ENCODE assay signal across 17 cellular contexts in genomic region chr1:153419436-153419793, GRCh38. TPM values are rescaled to one million over a fixed set of nuclear protein-coding genes. Genes with fewer than 3 reads are reported as not detected.
A peak's percentile ranks its signal among the peaks of the same experiment; 100 is the strongest.
DNase-seq lines count a peak whose midpoint lies in the region; ATAC-seq and TF ChIP-seq lines count a peak whose summit lies in the region.
"Not testable (repeated sequence)": the region's sequence is repeated elsewhere in the genome, so short reads cannot be mapped to it uniquely, and the experiment has no call there.
"Had no signal": no experiment of that assay in that cellular context is flagged by ENCODE, and none has a peak within 500 bp of the region (broad histone marks: within the 10 kb centered on the region; RNA-seq: fewer than 3 reads in every experiment).

No MANE protein-coding gene starts in this region.

- H4K8ac ChIP-seq in mesenchymal stem cell (ENCODE audit: low read length) = not testable (repeated sequence)

- H3K4me1 ChIP-seq in endodermal cell (ENCODE audit: control insufficient read depth, insufficient read depth, low read length); mesenchymal stem cell (ENCODE audit: control insufficient read depth, insufficient read depth, low read depth, low read length): not testable (repeated sequence)

- DNase-seq in NCI-H69 (lab: John Stamatoyannopoulos, UW) (peak; percentile 10), endodermal cell (peak; percentile 28), islet precursor cell (peak; percentile 32), sciatic nerve (ENCODE audit: low spot score) (peak; percentile 8), ureter (ENCODE audit: low spot score) (peak; percentile 17)
- DNase-seq in activated CD4-positive, alpha-beta memory T cell treated with anti-CD3 and anti-CD28 coated beads, Interleukin-2, amount 10 ng/mL, durations not matched to agents 7 days and 5 days = peak; percentile 12
- peak; percentile 12 for DNase-seq in activated effector memory CD4-positive, alpha-beta T cell treated with anti-CD3 and anti-CD28 coated beads, Interleukin-2, amount 50 U/mL, for 16 hours
- not testable (repeated sequence) for DNase-seq in mesenchymal stem cell

- not testable (repeated sequence) for H3K18ac ChIP-seq in mesenchymal stem cell (ENCODE audit: low read depth in 1 of 2, low read length in 2 of 2)

- not testable (repeated sequence) for H3K4me2 ChIP-seq in mesenchymal stem cell (ENCODE audit: low read length, poor library complexity, severe bottlenecking)

- CTCF ChIA-PET in activated CD4-positive, alpha-beta memory T cell treated with anti-CD3 and anti-CD28 coated beads, Interleukin-2, amount 10 ng/mL, durations not matched to agents 7 days and 5 days (lab: Charles Lee) = not testable (repeated sequence)

- H3K9me3 Mint-ChIP-seq in activated CD4-positive, alpha-beta memory T cell treated with anti-CD3 and anti-CD28 coated beads, Interleukin-2, amount 10 ng/mL, durations not matched to agents 7 days and 5 days; endodermal cell: not testable (repeated sequence)

- 73% methylated on average over 2 of the region's 2 CpGs; no CpG with 5 or more reads in 1 of the 2 experiments for WGBS in endodermal cell (ENCODE audit: insufficient coverage in 1 of 2, insufficient read length in 1 of 2), 2 experiments
- WGBS in mesenchymal stem cell = 20% methylated on average over 2 of the region's 2 CpGs

- not testable (repeated sequence) for H2AK5ac ChIP-seq in mesenchymal stem cell (ENCODE audit: low read length, severe bottlenecking)

- not testable (repeated sequence) for H3K4me3 Mint-ChIP-seq in activated CD4-positive, alpha-beta memory T cell treated with anti-CD3 and anti-CD28 coated beads, Interleukin-2, amount 10 ng/mL, durations not matched to agents 7 days and 5 days; endodermal cell

- not testable (repeated sequence) for H3K79me1 ChIP-seq in mesenchymal stem cell (replicated peaks; ENCODE audit: low read length, poor library complexity, severe bottlenecking)

- not testable (repeated sequence) for H3K23ac ChIP-seq in mesenchymal stem cell (ENCODE audit: low read length in 2 of 2)

- not testable (repeated sequence) for ATAC-seq in sciatic nerve

- H2BK12ac ChIP-seq in mesenchymal stem cell (ENCODE audit: low read length in 2 of 2) = not testable (repeated sequence)

- not testable (repeated sequence) for H2BK120ac ChIP-seq in mesenchymal stem cell (ENCODE audit: low read depth, low read length)

- H3K14ac ChIP-seq in mesenchymal stem cell (ENCODE audit: low read length in 2 of 2) = not testable (repeated sequence)

- not testable (repeated sequence) for H3K27ac Mint-ChIP-seq in activated CD4-positive, alpha-beta memory T cell treated with anti-CD3 and anti-CD28 coated beads, Interleukin-2, amount 10 ng/mL, durations not matched to agents 7 days and 5 days; endodermal cell

- H3K27me3 Mint-ChIP-seq in activated CD4-positive, alpha-beta memory T cell treated with anti-CD3 and anti-CD28 coated beads, Interleukin-2, amount 10 ng/mL, durations not matched to agents 7 days and 5 days = not testable (repeated sequence)
- peaks cover 11% of the 10 kb centered on the region for H3K27me3 Mint-ChIP-seq in endodermal cell (ENCODE audit: insufficient read depth)

- not testable (repeated sequence) for H2BK5ac ChIP-seq in mesenchymal stem cell (ENCODE audit: low read depth, low read length, poor library complexity, severe bottlenecking)

- TF ChIP-seq CTCF in endodermal cell (conservative IDR thresholded peaks at IDR 0.05) = not testable (repeated sequence)

- not testable (repeated sequence) for H3K9ac ChIP-seq in endodermal cell (ENCODE audit: extremely low read depth, low read length, poor library complexity, severe bottlenecking); mesenchymal stem cell (ENCODE audit: low read length)

- not testable (repeated sequence) for H3K36me3 Mint-ChIP-seq in activated CD4-positive, alpha-beta memory T cell treated with anti-CD3 and anti-CD28 coated beads, Interleukin-2, amount 10 ng/mL, durations not matched to agents 7 days and 5 days (ENCODE audit: low read depth); endodermal cell (ENCODE audit: low read depth)

- not testable (repeated sequence) for H3K27me3 ChIP-seq in endodermal cell (ENCODE audit: control insufficient read depth, insufficient read depth, low read length, poor library complexity, severe bottlenecking)
- peaks cover 3 to 23% of the 10 kb centered on the region in 2 experiments for H3K27me3 ChIP-seq in mesenchymal stem cell (ENCODE audit: control insufficient read depth in 1 of 2, insufficient read depth in 1 of 2, low read length in 2 of 2)

- H2BK15ac ChIP-seq in mesenchymal stem cell (ENCODE audit: low read depth, poor library complexity, severe bottlenecking) = not testable (repeated sequence)

- H3K4me3 ChIP-seq in endodermal cell (ENCODE audit: low read length); mesenchymal stem cell (ENCODE audit: insufficient read depth in 1 of 2, low read depth in 1 of 2, low read length in 2 of 2): not testable (repeated sequence)

- H3K9me3 ChIP-seq in endodermal cell (ENCODE audit: control insufficient read depth, low read length); mesenchymal stem cell (ENCODE audit: control insufficient read depth, low read length): not testable (repeated sequence)

- intact Hi-C loops in sciatic nerve (cut with DNase I) = not testable (repeated sequence)

- H3K4me1 Mint-ChIP-seq in activated CD4-positive, alpha-beta memory T cell treated with anti-CD3 and anti-CD28 coated beads, Interleukin-2, amount 10 ng/mL, durations not matched to agents 7 days and 5 days; endodermal cell: not testable (repeated sequence)

- H2AFZ ChIP-seq in mesenchymal stem cell (ENCODE audit: low read depth, low read length) = not testable (repeated sequence)

- H4K91ac ChIP-seq in mesenchymal stem cell (ENCODE audit: low read length) = peak overlapping the region; percentile 20

- H3K27ac ChIP-seq in endodermal cell (ENCODE audit: low read depth, low read length); mesenchymal stem cell (ENCODE audit: low read length, poor library complexity, severe bottlenecking): not testable (repeated sequence)

- POLR2A ChIA-PET in activated CD4-positive, alpha-beta memory T cell treated with anti-CD3 and anti-CD28 coated beads, Interleukin-2, amount 10 ng/mL, durations not matched to agents 7 days and 5 days (lab: Charles Lee) = not testable (repeated sequence)

- not testable (repeated sequence) for H3K36me3 ChIP-seq in endodermal cell (ENCODE audit: control insufficient read depth, insufficient read depth, low read length); mesenchymal stem cell (ENCODE audit: control insufficient read depth in 1 of 2, insufficient read depth in 2 of 2, low read depth in 1 of 2, low read length in 2 of 2)

- H3K4ac ChIP-seq in mesenchymal stem cell (ENCODE audit: low read depth in 1 of 2, low read length in 2 of 2) = not testable (repeated sequence)

RNA-seq across cellular contexts. Expression of gene S100A7A, which starts 3.1 kb away (rescaled TPM):
- total RNA-seq in activated CD4-positive, alpha-beta memory T cell treated with anti-CD3 and anti-CD28 coated beads, Interleukin-2, amount 10 ng/mL, durations not matched to agents 7 days and 5 days = not detected
- total RNA-seq in endodermal cell (not detected), sciatic nerve (not detected), ureter (not detected)
- not detected for polyA plus RNA-seq in endodermal cell (2013, experiment 1 of 2)
- not detected for polyA plus RNA-seq in endodermal cell (2013, experiment 2 of 2)
- not detected for polyA plus RNA-seq in mesenchymal stem cell (2013, experiment 1 of 2)
- polyA plus RNA-seq in mesenchymal stem cell (2013, experiment 2 of 2) = not detected
- total RNA-seq: A673; CD4-positive, alpha-beta memory T cell; CD4-positive, CD25-positive, alpha-beta regulatory T cell; CD8-positive, alpha-beta memory T cell; Daoy; G401; GM12878 had no signal
- polyA plus RNA-seq: AG04450; CD14-positive monocyte; CD4-positive, alpha-beta memory T cell; CD4-positive, CD25-positive, alpha-beta regulatory T cell; CD8-positive, alpha-beta memory T cell; GM12878 had no signal

RNA-seq across cellular contexts. Expression of gene S100A8, which starts 28.5 kb away (rescaled TPM):
- total RNA-seq in activated CD4-positive, alpha-beta memory T cell treated with anti-CD3 and anti-CD28 coated beads, Interleukin-2, amount 10 ng/mL, durations not matched to agents 7 days and 5 days = not detected
- not detected for total RNA-seq in endodermal cell
- polyA plus RNA-seq in endodermal cell (2013, experiment 1 of 2) = not detected
- polyA plus RNA-seq in endodermal cell (2013, experiment 2 of 2) = not detected
- not detected for polyA plus RNA-seq in mesenchymal stem cell (2013, experiment 1 of 2)
- polyA plus RNA-seq in mesenchymal stem cell (2013, experiment 2 of 2) = not detected
- 192 TPM for total RNA-seq in sciatic nerve
- total RNA-seq in ureter = 31.6 TPM
- total RNA-seq: A673; CD4-positive, CD25-positive, alpha-beta regulatory T cell; CD8-positive, alpha-beta memory T cell; Daoy; G401; GM12878 had no signal
- polyA plus RNA-seq: AG04450; CD8-positive, alpha-beta memory T cell had no signal

RNA-seq across cellular contexts. Expression of gene S100A7, which starts 41.0 kb away (rescaled TPM):
- not detected for total RNA-seq in activated CD4-positive, alpha-beta memory T cell treated with anti-CD3 and anti-CD28 coated beads, Interleukin-2, amount 10 ng/mL, durations not matched to agents 7 days and 5 days
- total RNA-seq in endodermal cell = not detected
- polyA plus RNA-seq in endodermal cell (2013, experiment 1 of 2) = not detected
- polyA plus RNA-seq in endodermal cell (2013, experiment 2 of 2) = not detected
- polyA plus RNA-seq in mesenchymal stem cell (2013, experiment 1 of 2) = not detected
- polyA plus RNA-seq in mesenchymal stem cell (2013, experiment 2 of 2) = not detected
- 0.85 TPM for total RNA-seq in sciatic nerve
- total RNA-seq in ureter = not detected
- total RNA-seq: A673; CD4-positive, alpha-beta memory T cell; CD4-positive, CD25-positive, alpha-beta regulatory T cell; CD8-positive, alpha-beta memory T cell; Daoy; G401; GM12878 had no signal
- polyA plus RNA-seq: AG04450; CD14-positive monocyte; CD4-positive, alpha-beta memory T cell; CD4-positive, CD25-positive, alpha-beta regulatory T cell; CD8-positive, alpha-beta memory T cell; GM12878 had no signal

RNA-seq across cellular contexts. Expression of gene S100A12, which starts 44.0 kb away (rescaled TPM):
- total RNA-seq in activated CD4-positive, alpha-beta memory T cell treated with anti-CD3 and anti-CD28 coated beads, Interleukin-2, amount 10 ng/mL, durations not matched to agents 7 days and 5 days = not detected
- total RNA-seq in endodermal cell (not detected), sciatic nerve (15.3 TPM), ureter (not detected)
- not detected for polyA plus RNA-seq in endodermal cell (2013, experiment 1 of 2)
- not detected for polyA plus RNA-seq in endodermal cell (2013, experiment 2 of 2)
- polyA plus RNA-seq in mesenchymal stem cell (2013, experiment 1 of 2) = not detected
- polyA plus RNA-seq in mesenchymal stem cell (2013, experiment 2 of 2) = not detected
- total RNA-seq: A673; CD4-positive, alpha-beta memory T cell; CD4-positive, CD25-positive, alpha-beta regulatory T cell; CD8-positive, alpha-beta memory T cell; Daoy; G401; GM12878 had no signal
- polyA plus RNA-seq: AG04450; CD8-positive, alpha-beta memory T cell; GM12878 had no signal

Comparison
In these comparisons a context has a peak if more than half of its experiments do, and no peak if none do; other contexts are left out.
1. RNA of gene S100A8, which starts 28.5 kb away (total RNA-seq): 192 TPM in sciatic nerve (single experiment) and 31.6 TPM in ureter (single experiment); not detected in activated CD4-positive, alpha-beta memory T cell treated with anti-CD3 and anti-CD28 coated beads, Interleukin-2, amount 10 ng/mL, durations not matched to agents 7 days and 5 days and not detected in endodermal cell; every median in the first group is over 10 times any median in the second.